ENCODE assay signal across 8 cellular contexts in genomic region chr4:70840137-70840536, GRCh38. TPM values are rescaled to one million over a fixed set of nuclear protein-coding genes. Genes with fewer than 3 reads are reported as not detected.
DNase-seq lines count a peak whose midpoint lies in the region; ATAC-seq and TF ChIP-seq lines count a peak whose summit lies in the region.
"Not testable (repeated sequence)": the region's sequence is repeated elsewhere in the genome, so short reads cannot be mapped to it uniquely, and the experiment has no call there.

No MANE protein-coding gene starts in this region.

- peak overlapping the region; percentile 83 to 99 (median 98) for H3K4me3 ChIP-seq in esophagus muscularis mucosa
- not testable (repeated sequence) for H3K4me3 ChIP-seq in lower leg skin (ENCODE audit: low read depth, poor library complexity, severe bottlenecking); thymus (ENCODE audit: low read length)

- peak overlapping the region in 3 of 4 donors; percentile 45 to 99 (median 92) for H3K27ac ChIP-seq in esophagus muscularis mucosa (replicated peaks in 1 of 4)
- H3K27ac ChIP-seq in thymus (ENCODE audit: low read depth): peak overlapping the region; percentile 18

- TF ChIP-seq POLR2A in esophagus muscularis mucosa (IDR thresholded peaks at IDR 0.05; ENCODE audit: low read depth); lower leg skin (IDR thresholded peaks at IDR 0.05): not testable (repeated sequence)

- not testable (repeated sequence) for H3K9me3 ChIP-seq in esophagus muscularis mucosa; thymus (ENCODE audit: control insufficient read depth)

- H3K4me1 ChIP-seq in esophagus muscularis mucosa (peaks cover 26 to 33% (median 30%) of the 10 kb centered on the region in 4 donors), thymus (ENCODE audit: control insufficient read depth, insufficient read depth, low read length) (peaks cover 15% of the 10 kb centered on the region)

- not testable (repeated sequence) for H3K27me3 ChIP-seq in esophagus muscularis mucosa; thymus (ENCODE audit: control insufficient read depth, insufficient read depth)

- not testable (repeated sequence) for H3K36me3 ChIP-seq in esophagus muscularis mucosa; thymus (ENCODE audit: control insufficient read depth, insufficient read depth)

- not testable (repeated sequence) for TF ChIP-seq EP300 in esophagus muscularis mucosa (IDR thresholded peaks at IDR 0.05)

- peak; percentile 19 for DNase-seq in GM03348 (ENCODE audit: low spot score)
- peak; percentile 22 to 43 for DNase-seq in NCI-H526 (lab: John Stamatoyannopoulos, UW)
- peak; percentile 52 for DNase-seq in activated naive CD4-positive, alpha-beta T cell treated with anti-CD3 and anti-CD28 coated beads, Interleukin-2, amount 50 U/mL, for 16 hours
- DNase-seq in esophagus muscularis mucosa (ENCODE audit: extremely low spot score): not testable (repeated sequence)
- peak; percentile 42 to 88 for DNase-seq in lower leg skin (ENCODE audit: low spot score in 2 of 2)
- peak; percentile 61 to 68 (median 66) for DNase-seq in stimulated activated CD4-positive, alpha-beta T cell treated with anti-CD3 and anti-CD28 coated beads, Interleukin-12 subunit alpha, Interleukin-12 subunit beta, amount 100 ng/mL, for 48 hours (ENCODE audit: low read depth in 2 of 3, low spot score in 1 of 3)

- intact Hi-C loops in esophagus muscularis mucosa (cut with DNase I); lower leg skin (cut with DNase I; ENCODE audit: low total_unique reads): not testable (repeated sequence)

- peak; percentile 11 for ATAC-seq in activated CD4-positive, CD25-positive, alpha-beta regulatory T cell treated with anti-CD3 and anti-CD28 coated beads, Interleukin-2, amount 50 U/mL, for 24 hours

- TF ChIP-seq CTCF in esophagus muscularis mucosa (IDR thresholded peaks at IDR 0.05); lower leg skin (IDR thresholded peaks at IDR 0.05): not testable (repeated sequence)

- WGBS in esophagus muscularis mucosa: 91% methylated on average over 8 of the region's 20 CpGs
- 46 to 54% methylated on average over 17 to 18 of the region's 20 CpGs for WGBS in lower leg skin, 2 donors
- 81% methylated on average over 17 of the region's 20 CpGs for WGBS in thymus

RNA-seq across cellular contexts. Expression of gene GRSF1, which starts 0.4 kb away (rescaled TPM):
- total RNA-seq in esophagus muscularis mucosa (10 to 100 TPM; 47.8 to 68.8 (median 53.9) TPM), lower leg skin (10 to 100 TPM; 38.6 to 56.9 (median 55.4) TPM)
- polyA plus RNA-seq in thymus: 78.7 TPM
